19 cellular contexts compared by ENCODE assay signal in the genomic region with DNA sequence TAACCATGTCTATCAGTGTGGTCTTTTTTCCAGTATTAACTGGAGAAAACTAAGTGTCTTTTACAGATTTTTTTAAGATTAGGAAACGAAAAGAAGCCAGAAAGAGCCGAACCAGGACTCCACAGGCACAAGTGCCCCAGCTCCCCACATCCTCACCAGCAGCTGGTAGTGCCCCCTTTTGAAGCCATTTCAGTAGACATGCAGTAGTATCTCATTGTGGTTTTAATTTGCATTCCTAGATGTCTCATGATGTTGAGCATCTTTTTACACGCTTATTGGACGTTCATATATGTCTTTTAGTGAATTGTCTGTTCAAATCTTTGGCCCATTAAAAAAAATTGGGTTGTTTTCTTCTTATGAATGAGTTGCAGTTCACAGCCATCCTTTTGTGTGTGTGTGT. TPM values are rescaled to one million over a fixed set of nuclear protein-coding genes. Genes with fewer than 3 reads are reported as not detected.
"Had no signal": no experiment of that assay in that cellular context is flagged by ENCODE, and none has a peak within 500 bp of the region (broad histone marks: within the 10 kb centered on the region; RNA-seq: fewer than 3 reads in every experiment).

No MANE protein-coding gene starts in this region.

- H3K4me3 Mint-ChIP-seq: activated T-helper 17 cell treated with anti-CD3 and anti-CD28 coated beads, Interleukin-2, amount 50 U/mL, for 72 hours; stimulated activated naive B cell treated with anti-CD40 and anti-IgM and Interleukin-4, amounts not matched to agents 10 μg/mL and 1 μg/mL and 100 μg/mL, for 72 hours had no signal

- H3K9me3 ChIP-seq: gastrocnemius medialis, lower lobe of right lung had no signal

- H3K27ac Mint-ChIP-seq: stimulated activated naive B cell treated with anti-CD40 and anti-IgM and Interleukin-4, amounts not matched to agents 10 μg/mL and 1 μg/mL and 100 μg/mL, for 72 hours had no signal

- H3K27ac ChIP-seq: gastrocnemius medialis, lower lobe of right lung, spleen, VCaP had no signal

- H3K4me3 ChIP-seq: gastrocnemius medialis, lower lobe of right lung, spleen had no signal

- H3K9me3 Mint-ChIP-seq: nephron had no signal

- ATAC-seq: activated T-helper 17 cell treated with anti-CD3 and anti-CD28 coated beads, Interleukin-2, amount 50 U/mL, for 72 hours; gastrocnemius medialis; lower lobe of right lung; stimulated activated naive B cell treated with anti-CD40 and anti-IgM and Interleukin-4, amounts not matched to agents 10 μg/mL and 1 μg/mL and 100 μg/mL, for 72 hours had no signal

- H3K36me3 ChIP-seq: gastrocnemius medialis, lower lobe of right lung, spleen had no signal

- H3K27me3 Mint-ChIP-seq: activated T-helper 17 cell treated with anti-CD3 and anti-CD28 coated beads, Interleukin-2, amount 50 U/mL, for 72 hours had no signal

- DNase-seq: activated CD4-positive, CD25-positive, alpha-beta regulatory T cell treated with anti-CD3 and anti-CD28 coated beads, Interleukin-2, amount 50 U/mL, for 72 hours; activated naive CD4-positive, alpha-beta T cell treated with Interleukin-2 at 50 U/mL for 16 hours; cerebellar nuclear complex; cortex of kidney; gastrocnemius medialis; head of caudate nucleus; lower lobe of right lung; occipital lobe; posterior cingulate gyrus; stimulated activated CD4-positive, alpha-beta T cell treated with anti-CD3 and anti-CD28 coated beads, Interleukin-4, amount 100 ng/mL, for 4 hours; stimulated activated naive B cell treated with anti-CD40 and anti-IgM and Interleukin-4, amounts not matched to agents 10 μg/mL and 1 μg/mL and 100 μg/mL, for 72 hours had no signal

RNA-seq across cellular contexts. Expression of a gene that starts 20.5 kb away (rescaled TPM):
- total RNA-seq: bronchial epithelial cell, gastrocnemius medialis, occipital lobe, renal cortical epithelial cell, ureter had no signal
- polyA plus RNA-seq: keratinocyte had no signal
